In the genomic region with DNA sequence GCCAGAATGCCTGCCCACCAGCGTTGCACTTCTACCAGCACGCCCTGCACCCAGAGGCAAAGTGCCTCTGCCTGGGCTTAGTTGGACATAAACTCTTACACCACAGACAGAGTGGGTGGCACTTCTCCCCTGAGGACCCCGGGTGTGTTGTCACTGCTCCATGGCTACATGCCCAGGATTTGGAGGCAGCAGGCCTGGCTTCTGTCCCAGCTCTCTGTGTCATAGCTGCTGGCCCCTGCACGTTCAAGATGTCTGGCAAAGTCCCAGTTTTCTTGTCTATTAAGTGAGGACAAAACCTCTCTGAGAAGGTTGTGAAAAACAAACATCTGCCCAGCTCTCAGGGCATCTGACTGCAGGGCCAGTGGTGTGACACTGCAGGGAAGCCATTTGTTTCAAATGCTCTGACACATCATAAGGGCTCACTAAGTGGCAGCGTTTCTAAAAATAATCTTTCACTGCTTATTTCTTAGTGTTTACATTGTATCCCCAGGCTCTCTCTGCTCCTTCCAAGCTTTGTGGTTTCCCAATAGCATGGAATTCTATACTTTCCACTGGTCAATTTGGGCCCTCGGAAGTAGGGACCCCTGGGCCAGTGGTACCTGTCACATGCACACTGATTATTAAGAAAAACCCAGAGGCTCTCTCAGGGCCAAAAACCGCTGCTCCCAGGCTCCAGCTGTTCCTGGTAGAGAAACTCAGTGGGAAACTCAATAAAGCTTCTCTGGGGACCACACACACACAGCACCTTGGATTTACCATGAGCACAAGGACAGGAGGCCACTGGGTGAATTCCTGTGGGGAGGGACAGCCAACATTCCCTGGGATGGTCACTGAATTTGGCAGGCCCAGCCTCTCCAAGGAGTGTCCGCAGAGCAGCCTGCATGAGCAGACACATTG, we compare ENCODE assay signal across 1 cellular context.
TF ChIP-seq lines count a peak whose summit lies in the region.

No MANE protein-coding gene starts in this region.

TF ChIP-seq in HEK293, 187 proteins besides CTCF, POLR2A, EP300 and RAD21 (continued from another document):
- TF ChIP-seq, protein P1, sequence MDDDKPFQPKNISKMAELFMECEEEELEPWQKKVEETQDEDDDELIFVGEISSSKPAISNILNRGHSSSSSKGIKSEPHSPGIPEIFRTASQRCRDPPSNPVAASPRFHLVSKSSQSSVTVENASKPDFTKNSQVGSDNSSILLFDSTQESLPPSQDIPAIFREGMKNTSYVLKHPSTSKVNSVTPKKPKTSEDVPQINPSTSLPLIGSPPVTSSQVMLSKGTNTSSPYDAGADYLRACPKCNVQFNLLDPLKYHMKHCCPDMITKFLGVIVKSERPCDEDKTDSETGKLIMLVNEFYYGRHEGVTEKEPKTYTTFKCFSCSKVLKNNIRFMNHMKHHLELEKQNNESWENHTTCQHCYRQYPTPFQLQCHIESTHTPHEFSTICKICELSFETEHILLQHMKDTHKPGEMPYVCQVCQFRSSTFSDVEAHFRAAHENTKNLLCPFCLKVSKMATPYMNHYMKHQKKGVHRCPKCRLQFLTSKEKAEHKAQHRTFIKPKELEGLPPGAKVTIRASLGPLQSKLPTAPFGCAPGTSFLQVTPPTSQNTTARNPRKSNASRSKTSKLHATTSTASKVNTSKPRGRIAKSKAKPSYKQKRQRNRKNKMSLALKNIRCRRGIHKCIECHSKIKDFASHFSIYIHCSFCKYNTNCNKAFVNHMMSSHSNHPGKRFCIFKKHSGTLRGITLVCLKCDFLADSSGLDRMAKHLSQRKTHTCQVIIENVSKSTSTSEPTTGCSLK (tag by site-specific recombination; IDR thresholded peaks at IDR 0.05) = no peak
- TF ChIP-seq ZNF548 (tag by site-specific recombination; IDR thresholded peaks at IDR 0.05) = no peak
- TF ChIP-seq GLIS1 (tag by site-specific recombination; IDR thresholded peaks at IDR 0.05) = peak; percentile 73
- no peak for TF ChIP-seq OVOL3 (tag by site-specific recombination; IDR thresholded peaks at IDR 0.05)
- TF ChIP-seq YY1 (tag by site-specific recombination; IDR thresholded peaks at IDR 0.05) = no peak
- TF ChIP-seq ZNF354C (tag by site-specific recombination; IDR thresholded peaks at IDR 0.05; ENCODE audit: borderline replicate concordance, low read depth) = no peak
- no peak for TF ChIP-seq ZNF785 (tag by site-specific recombination; IDR thresholded peaks at IDR 0.05)
- no peak for TF ChIP-seq ZFP3 (tag by site-specific recombination; IDR thresholded peaks at IDR 0.05; ENCODE audit: low read depth)
- TF ChIP-seq ZNF335 (tag by site-specific recombination; conservative IDR thresholded peaks at IDR 0.05) = peak; percentile 34; the same call in 1 of the 2 replicates
- TF ChIP-seq, protein P2, sequence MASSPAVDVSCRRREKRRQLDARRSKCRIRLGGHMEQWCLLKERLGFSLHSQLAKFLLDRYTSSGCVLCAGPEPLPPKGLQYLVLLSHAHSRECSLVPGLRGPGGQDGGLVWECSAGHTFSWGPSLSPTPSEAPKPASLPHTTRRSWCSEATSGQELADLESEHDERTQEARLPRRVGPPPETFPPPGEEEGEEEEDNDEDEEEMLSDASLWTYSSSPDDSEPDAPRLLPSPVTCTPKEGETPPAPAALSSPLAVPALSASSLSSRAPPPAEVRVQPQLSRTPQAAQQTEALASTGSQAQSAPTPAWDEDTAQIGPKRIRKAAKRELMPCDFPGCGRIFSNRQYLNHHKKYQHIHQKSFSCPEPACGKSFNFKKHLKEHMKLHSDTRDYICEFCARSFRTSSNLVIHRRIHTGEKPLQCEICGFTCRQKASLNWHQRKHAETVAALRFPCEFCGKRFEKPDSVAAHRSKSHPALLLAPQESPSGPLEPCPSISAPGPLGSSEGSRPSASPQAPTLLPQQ (tag by site-specific recombination; IDR thresholded peaks at IDR 0.05) = peak; percentile 46; the same call in 1 of the 2 replicates
- TF ChIP-seq HOXA7 (CRISPR knock-in tag; IDR thresholded peaks at IDR 0.05; ENCODE audit: borderline replicate concordance) = no peak
- TF ChIP-seq ZNF302 (tag by site-specific recombination; IDR thresholded peaks at IDR 0.05; ENCODE audit: low read depth) = no peak
- TF ChIP-seq ZNF664 (tag by site-specific recombination; IDR thresholded peaks at IDR 0.05) = peak; percentile 83
- TF ChIP-seq, protein P3, sequence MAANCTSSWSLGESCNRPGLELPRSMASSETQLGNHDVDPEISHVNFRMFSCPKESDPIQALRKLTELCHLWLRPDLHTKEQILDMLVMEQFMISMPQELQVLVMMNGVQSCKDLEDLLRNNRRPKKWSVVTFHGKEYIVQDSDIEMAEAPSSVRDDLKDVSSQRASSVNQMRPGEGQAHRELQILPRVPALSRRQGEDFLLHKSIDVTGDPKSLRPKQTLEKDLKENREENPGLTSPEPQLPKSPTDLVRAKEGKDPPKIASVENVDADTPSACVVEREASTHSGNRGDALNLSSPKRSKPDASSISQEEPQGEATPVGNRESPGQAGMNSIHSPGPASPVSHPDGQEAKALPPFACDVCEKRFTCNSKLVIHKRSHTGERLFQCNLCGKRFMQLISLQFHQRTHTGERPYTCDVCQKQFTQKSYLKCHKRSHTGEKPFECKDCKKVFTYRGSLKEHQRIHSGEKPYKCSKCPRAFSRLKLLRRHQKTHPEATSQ (tag by site-specific recombination; IDR thresholded peaks at IDR 0.05) = no peak
- TF ChIP-seq, protein P4, sequence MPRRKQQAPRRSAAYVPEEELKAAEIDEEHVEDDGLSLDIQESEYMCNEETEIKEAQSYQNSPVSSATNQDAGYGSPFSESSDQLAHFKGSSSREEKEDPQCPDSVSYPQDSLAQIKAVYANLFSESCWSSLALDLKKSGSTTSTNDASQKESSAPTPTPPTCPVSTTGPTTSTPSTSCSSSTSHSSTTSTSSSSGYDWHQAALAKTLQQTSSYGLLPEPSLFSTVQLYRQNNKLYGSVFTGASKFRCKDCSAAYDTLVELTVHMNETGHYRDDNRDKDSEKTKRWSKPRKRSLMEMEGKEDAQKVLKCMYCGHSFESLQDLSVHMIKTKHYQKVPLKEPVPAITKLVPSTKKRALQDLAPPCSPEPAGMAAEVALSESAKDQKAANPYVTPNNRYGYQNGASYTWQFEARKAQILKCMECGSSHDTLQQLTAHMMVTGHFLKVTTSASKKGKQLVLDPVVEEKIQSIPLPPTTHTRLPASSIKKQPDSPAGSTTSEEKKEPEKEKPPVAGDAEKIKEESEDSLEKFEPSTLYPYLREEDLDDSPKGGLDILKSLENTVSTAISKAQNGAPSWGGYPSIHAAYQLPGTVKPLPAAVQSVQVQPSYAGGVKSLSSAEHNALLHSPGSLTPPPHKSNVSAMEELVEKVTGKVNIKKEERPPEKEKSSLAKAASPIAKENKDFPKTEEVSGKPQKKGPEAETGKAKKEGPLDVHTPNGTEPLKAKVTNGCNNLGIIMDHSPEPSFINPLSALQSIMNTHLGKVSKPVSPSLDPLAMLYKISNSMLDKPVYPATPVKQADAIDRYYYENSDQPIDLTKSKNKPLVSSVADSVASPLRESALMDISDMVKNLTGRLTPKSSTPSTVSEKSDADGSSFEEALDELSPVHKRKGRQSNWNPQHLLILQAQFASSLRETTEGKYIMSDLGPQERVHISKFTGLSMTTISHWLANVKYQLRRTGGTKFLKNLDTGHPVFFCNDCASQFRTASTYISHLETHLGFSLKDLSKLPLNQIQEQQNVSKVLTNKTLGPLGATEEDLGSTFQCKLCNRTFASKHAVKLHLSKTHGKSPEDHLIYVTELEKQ (tag by site-specific recombination; IDR thresholded peaks at IDR 0.05; ENCODE audit: borderline replicate concordance) = no peak
- TF ChIP-seq ZNF169 (tag by site-specific recombination; IDR thresholded peaks at IDR 0.05) = no peak
- TF ChIP-seq ZNF768 (tag by site-specific recombination; IDR thresholded peaks at IDR 0.05) = no peak
- TF ChIP-seq ZFP69B (tag by site-specific recombination; IDR thresholded peaks at IDR 0.05) = no peak; the same call in 1 of the 2 replicates
- no peak for TF ChIP-seq KLF9 (tag by site-specific recombination; IDR thresholded peaks at IDR 0.05; ENCODE audit: low read depth)
- TF ChIP-seq KLF1 (tag by site-specific recombination; IDR thresholded peaks at IDR 0.05) = no peak
- TF ChIP-seq ZNF660 (tag by site-specific recombination; IDR thresholded peaks at IDR 0.05) = peak; percentile 93
- no peak for TF ChIP-seq ZNF48 (tag by site-specific recombination; IDR thresholded peaks at IDR 0.05)
- TF ChIP-seq ZNF175 (tag by site-specific recombination; IDR thresholded peaks at IDR 0.05) = no peak
- TF ChIP-seq ZNF423 (tag by site-specific recombination; IDR thresholded peaks at IDR 0.05) = peak; percentile 66
- no peak for TF ChIP-seq ZNF549 (tag by site-specific recombination; IDR thresholded peaks at IDR 0.05)
- TF ChIP-seq, protein P5, sequence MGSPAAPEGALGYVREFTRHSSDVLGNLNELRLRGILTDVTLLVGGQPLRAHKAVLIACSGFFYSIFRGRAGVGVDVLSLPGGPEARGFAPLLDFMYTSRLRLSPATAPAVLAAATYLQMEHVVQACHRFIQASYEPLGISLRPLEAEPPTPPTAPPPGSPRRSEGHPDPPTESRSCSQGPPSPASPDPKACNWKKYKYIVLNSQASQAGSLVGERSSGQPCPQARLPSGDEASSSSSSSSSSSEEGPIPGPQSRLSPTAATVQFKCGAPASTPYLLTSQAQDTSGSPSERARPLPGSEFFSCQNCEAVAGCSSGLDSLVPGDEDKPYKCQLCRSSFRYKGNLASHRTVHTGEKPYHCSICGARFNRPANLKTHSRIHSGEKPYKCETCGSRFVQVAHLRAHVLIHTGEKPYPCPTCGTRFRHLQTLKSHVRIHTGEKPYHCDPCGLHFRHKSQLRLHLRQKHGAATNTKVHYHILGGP (tag by site-specific recombination; IDR thresholded peaks at IDR 0.05) = no peak
- no peak for TF ChIP-seq ZNF521 (tag by site-specific recombination; IDR thresholded peaks at IDR 0.05)
- TF ChIP-seq, protein P6, sequence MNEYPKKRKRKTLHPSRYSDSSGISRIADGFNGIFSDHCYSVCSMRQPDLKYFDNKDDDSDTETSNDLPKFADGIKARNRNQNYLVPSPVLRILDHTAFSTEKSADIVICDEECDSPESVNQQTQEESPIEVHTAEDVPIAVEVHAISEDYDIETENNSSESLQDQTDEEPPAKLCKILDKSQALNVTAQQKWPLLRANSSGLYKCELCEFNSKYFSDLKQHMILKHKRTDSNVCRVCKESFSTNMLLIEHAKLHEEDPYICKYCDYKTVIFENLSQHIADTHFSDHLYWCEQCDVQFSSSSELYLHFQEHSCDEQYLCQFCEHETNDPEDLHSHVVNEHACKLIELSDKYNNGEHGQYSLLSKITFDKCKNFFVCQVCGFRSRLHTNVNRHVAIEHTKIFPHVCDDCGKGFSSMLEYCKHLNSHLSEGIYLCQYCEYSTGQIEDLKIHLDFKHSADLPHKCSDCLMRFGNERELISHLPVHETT (tag by site-specific recombination; IDR thresholded peaks at IDR 0.05) = no peak
- TF ChIP-seq PRDM1 (tag by site-specific recombination; IDR thresholded peaks at IDR 0.05) = no peak
